ENCODE assay signal across 1 cellular context in the genomic region with DNA sequence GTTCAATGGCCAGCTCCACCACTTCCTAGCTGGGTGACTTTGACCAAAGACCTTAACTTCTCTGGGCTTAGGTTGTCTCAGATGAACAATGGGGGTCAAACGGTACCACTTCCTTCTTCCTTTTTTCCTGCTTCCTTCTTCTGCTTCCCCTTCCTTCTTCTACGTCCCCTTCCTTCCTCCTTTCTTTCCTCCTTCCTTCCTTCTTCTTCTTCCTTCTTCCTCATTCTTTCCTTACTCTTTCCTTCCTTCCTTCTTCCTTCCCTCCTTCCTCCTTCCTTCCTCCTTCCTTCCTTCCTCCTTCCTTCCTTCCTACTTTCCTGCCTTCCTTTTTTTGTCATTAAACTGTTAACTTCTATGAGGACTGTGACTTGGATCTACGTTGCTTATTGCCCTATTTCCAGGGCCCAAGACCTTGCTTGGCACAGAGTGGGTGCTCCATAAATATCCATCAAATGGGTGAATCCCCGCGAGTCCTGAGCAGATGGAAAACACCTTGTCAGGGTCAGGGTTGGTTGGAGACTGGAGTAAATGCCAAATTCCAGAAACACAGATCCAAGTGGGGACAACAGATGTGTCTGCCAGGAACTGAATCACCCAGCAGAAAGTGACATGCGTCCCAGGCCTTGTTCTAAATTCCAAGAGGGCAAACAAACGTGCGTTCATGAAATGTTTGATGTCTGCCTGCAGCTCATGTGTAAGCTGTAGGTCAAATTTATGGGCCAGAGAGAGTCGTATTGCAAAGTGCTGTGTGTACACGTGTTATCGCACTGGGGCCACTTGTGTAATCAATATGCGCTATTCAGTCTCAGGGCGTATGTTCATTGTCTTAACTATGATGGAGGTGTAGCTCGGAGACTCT.
A peak's percentile ranks its signal among the peaks of the same experiment; 100 is the strongest.
TF ChIP-seq lines count a peak whose summit lies in the region.

No MANE protein-coding gene starts in this region.

TF ChIP-seq in HepG2, 621 proteins besides CTCF, POLR2A, EP300 and RAD21 (continued from another document and continues in another):
- TF ChIP-seq, protein P1, sequence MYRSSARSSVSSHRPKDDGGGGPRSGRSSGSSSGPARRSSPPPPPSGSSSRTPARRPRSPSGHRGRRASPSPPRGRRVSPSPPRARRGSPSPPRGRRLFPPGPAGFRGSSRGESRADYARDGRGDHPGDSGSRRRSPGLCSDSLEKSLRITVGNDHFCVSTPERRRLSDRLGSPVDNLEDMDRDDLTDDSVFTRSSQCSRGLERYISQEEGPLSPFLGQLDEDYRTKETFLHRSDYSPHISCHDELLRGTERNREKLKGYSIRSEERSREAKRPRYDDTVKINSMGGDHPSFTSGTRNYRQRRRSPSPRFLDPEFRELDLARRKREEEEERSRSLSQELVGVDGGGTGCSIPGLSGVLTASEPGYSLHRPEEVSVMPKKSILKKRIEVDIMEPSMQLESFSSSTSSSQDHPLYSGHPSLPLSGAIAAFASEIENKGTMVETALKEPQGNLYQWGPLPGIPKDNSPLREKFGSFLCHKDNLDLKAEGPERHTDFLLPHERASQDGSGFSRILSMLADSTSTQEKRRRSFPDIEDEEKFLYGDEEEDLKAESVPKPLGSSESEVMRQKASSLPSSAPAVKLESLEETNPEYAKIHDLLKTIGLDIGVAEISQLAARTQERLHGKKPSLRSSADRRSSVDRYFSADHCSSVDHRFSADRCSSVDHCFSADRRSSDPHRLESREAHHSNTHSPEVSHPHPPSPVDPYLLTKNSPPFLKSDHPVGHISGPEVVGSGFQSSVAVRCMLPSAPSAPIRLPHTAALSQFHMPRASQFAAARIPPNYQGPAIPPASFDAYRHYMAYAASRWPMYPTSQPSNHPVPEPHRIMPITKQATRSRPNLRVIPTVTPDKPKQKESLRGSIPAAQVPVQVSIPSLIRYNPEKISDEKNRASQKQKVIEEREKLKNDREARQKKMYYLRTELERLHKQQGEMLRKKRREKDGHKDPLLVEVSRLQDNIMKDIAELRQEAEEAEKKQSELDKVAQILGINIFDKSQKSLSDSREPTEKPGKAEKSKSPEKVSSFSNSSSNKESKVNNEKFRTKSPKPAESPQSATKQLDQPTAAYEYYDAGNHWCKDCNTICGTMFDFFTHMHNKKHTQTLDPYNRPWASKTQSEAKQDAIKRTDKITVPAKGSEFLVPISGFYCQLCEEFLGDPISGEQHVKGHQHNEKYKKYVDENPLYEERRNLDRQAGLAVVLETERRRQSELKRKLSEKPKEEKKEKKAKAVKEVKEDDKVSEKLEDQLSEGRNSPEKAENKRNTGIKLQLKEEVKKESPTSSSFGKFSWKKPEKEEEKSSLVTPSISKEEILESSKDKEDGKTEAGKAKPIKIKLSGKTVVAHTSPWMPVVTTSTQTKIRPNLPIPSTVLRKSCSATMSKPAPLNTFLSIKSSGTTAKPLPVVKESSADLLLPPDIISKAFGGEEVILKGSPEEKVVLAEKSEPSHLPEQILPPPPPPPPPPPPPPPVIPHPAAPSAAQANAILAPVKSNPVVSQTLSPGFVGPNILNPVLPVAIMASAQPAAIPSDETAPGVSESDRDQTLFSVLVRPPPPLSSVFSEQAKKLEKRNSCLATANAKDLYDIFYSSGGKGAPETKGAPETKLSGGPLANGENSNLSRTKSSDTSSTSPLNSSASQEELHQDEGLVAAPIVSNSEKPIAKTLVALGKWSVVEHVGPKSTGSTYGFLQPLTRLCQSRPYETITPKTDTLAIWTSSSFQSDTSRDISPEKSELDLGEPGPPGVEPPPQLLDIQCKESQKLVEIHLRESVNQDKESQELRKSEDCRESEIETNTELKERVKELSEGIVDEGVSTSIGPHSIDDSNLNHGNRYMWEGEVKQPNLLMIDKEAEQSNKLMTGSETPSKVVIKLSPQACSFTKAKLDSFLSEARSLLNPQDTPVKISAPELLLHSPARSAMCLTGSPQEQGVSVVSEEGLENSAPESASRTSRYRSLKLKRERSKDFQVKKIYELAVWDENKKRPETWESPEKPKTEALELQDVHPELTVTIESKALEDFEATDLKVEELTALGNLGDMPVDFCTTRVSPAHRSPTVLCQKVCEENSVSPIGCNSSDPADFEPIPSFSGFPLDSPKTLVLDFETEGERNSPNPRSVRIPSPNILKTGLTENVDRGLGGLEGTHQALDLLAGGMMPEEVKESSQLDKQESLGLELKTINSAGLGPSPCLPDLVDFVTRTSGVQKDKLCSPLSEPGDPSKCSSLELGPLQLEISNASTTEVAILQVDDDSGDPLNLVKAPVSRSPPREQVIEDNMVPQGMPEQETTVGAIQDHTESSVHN (CRISPR knock-in tag; IDR thresholded peaks at IDR 0.05) = no peak
- TF ChIP-seq CHCHD3 (CRISPR knock-in tag; IDR thresholded peaks at IDR 0.05) (no peak), ZNF615 (CRISPR knock-in tag; IDR thresholded peaks at IDR 0.05; ENCODE audit: borderline replicate concordance) (no peak), SOX6 (IDR thresholded peaks at IDR 0.05) (0 out of 2 replicates have a peak, but pooled peaks have one; percentile 47), SOX6 (CRISPR knock-in tag; IDR thresholded peaks at IDR 0.05) (peak; percentile 89), HOXA9 (CRISPR knock-in tag; IDR thresholded peaks at IDR 0.05; ENCODE audit: borderline replicate concordance) (0 out of 2 replicates have a peak, but pooled peaks have one; percentile 57), DNMT3B (CRISPR knock-in tag; conservative IDR thresholded peaks at IDR 0.05) (no peak), ZNF878 (CRISPR knock-in tag; IDR thresholded peaks at IDR 0.05) (no peak), PAF1 (CRISPR knock-in tag; IDR thresholded peaks at IDR 0.05) (no peak), CBX5 (CRISPR knock-in tag; IDR thresholded peaks at IDR 0.05; ENCODE audit: borderline replicate concordance) (no peak), JUNB (CRISPR knock-in tag; IDR thresholded peaks at IDR 0.05; ENCODE audit: borderline replicate concordance) (no peak), RXRA (CRISPR knock-in tag; IDR thresholded peaks at IDR 0.05) (no peak), BRCA1 (CRISPR knock-in tag; IDR thresholded peaks at IDR 0.05) (no peak), ZEB1 (IDR thresholded peaks at IDR 0.05; ENCODE audit: insufficient replicate concordance, low read depth) (no peak), FOSL1 (CRISPR knock-in tag; IDR thresholded peaks at IDR 0.05; ENCODE audit: borderline replicate concordance) (no peak), KDM5A (IDR thresholded peaks at IDR 0.05; ENCODE audit: borderline replicate concordance, low read length) (no peak), BCL6 (CRISPR knock-in tag; IDR thresholded peaks at IDR 0.05) (peak; percentile 26; the same call in 1 of the 2 replicates), SALL2 (CRISPR knock-in tag; IDR thresholded peaks at IDR 0.05) (no peak), HNRNPL (IDR thresholded peaks at IDR 0.05; ENCODE audit: low read depth, low read length) (no peak)
- TF ChIP-seq, protein P2, sequence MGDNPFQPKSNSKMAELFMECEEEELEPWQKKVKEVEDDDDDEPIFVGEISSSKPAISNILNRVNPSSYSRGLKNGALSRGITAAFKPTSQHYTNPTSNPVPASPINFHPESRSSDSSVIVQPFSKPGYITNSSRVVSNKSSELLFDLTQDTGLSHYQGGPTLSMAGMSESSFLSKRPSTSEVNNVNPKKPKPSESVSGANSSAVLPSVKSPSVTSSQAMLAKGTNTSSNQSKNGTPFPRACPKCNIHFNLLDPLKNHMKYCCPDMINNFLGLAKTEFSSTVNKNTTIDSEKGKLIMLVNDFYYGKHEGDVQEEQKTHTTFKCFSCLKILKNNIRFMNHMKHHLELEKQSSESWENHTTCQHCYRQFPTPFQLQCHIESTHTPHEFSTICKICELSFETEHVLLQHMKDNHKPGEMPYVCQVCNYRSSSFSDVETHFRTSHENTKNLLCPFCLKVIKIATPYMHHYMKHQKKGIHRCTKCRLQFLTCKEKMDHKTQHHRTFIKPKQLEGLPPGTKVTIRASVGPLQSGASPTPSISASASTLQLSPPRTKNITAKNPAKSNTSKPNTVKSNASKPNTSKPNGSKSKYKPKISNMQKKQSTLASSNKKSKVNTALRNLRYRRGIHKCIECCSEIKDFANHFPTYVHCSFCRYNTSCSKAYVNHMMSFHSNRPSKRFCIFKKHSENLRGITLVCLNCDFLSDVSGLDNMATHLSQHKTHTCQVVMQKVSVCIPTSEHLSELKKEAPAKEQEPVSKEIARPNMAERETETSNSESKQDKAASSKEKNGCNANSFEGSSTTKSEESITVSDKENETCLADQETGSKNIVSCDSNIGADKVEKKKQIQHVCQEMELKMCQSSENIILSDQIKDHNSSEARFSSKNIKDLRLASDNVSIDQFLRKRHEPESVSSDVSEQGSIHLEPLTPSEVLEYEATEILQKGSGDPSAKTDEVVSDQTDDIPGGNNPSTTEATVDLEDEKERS (CRISPR knock-in tag; IDR thresholded peaks at IDR 0.05) = no peak
- TF ChIP-seq, protein P3, sequence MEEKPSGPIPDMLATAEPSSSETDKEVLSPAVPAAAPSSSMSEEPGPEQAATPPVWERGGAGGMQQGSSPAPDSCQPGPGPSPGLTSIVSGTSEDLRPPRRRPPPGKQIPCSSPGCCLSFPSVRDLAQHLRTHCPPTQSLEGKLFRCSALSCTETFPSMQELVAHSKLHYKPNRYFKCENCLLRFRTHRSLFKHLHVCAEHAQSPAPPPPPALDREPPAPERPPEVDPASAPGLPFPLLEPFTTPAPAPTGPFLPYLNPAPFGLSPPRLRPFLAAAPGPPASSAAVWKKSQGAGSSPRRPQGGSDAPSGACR (CRISPR knock-in tag; IDR thresholded peaks at IDR 0.05) = no peak
- TF ChIP-seq, protein P4, sequence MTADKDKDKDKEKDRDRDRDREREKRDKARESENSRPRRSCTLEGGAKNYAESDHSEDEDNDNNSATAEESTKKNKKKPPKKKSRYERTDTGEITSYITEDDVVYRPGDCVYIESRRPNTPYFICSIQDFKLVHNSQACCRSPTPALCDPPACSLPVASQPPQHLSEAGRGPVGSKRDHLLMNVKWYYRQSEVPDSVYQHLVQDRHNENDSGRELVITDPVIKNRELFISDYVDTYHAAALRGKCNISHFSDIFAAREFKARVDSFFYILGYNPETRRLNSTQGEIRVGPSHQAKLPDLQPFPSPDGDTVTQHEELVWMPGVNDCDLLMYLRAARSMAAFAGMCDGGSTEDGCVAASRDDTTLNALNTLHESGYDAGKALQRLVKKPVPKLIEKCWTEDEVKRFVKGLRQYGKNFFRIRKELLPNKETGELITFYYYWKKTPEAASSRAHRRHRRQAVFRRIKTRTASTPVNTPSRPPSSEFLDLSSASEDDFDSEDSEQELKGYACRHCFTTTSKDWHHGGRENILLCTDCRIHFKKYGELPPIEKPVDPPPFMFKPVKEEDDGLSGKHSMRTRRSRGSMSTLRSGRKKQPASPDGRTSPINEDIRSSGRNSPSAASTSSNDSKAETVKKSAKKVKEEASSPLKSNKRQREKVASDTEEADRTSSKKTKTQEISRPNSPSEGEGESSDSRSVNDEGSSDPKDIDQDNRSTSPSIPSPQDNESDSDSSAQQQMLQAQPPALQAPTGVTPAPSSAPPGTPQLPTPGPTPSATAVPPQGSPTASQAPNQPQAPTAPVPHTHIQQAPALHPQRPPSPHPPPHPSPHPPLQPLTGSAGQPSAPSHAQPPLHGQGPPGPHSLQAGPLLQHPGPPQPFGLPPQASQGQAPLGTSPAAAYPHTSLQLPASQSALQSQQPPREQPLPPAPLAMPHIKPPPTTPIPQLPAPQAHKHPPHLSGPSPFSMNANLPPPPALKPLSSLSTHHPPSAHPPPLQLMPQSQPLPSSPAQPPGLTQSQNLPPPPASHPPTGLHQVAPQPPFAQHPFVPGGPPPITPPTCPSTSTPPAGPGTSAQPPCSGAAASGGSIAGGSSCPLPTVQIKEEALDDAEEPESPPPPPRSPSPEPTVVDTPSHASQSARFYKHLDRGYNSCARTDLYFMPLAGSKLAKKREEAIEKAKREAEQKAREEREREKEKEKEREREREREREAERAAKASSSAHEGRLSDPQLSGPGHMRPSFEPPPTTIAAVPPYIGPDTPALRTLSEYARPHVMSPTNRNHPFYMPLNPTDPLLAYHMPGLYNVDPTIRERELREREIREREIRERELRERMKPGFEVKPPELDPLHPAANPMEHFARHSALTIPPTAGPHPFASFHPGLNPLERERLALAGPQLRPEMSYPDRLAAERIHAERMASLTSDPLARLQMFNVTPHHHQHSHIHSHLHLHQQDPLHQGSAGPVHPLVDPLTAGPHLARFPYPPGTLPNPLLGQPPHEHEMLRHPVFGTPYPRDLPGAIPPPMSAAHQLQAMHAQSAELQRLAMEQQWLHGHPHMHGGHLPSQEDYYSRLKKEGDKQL (CRISPR knock-in tag; IDR thresholded peaks at IDR 0.05; ENCODE audit: low read depth) = no peak
- TF ChIP-seq, protein P5, sequence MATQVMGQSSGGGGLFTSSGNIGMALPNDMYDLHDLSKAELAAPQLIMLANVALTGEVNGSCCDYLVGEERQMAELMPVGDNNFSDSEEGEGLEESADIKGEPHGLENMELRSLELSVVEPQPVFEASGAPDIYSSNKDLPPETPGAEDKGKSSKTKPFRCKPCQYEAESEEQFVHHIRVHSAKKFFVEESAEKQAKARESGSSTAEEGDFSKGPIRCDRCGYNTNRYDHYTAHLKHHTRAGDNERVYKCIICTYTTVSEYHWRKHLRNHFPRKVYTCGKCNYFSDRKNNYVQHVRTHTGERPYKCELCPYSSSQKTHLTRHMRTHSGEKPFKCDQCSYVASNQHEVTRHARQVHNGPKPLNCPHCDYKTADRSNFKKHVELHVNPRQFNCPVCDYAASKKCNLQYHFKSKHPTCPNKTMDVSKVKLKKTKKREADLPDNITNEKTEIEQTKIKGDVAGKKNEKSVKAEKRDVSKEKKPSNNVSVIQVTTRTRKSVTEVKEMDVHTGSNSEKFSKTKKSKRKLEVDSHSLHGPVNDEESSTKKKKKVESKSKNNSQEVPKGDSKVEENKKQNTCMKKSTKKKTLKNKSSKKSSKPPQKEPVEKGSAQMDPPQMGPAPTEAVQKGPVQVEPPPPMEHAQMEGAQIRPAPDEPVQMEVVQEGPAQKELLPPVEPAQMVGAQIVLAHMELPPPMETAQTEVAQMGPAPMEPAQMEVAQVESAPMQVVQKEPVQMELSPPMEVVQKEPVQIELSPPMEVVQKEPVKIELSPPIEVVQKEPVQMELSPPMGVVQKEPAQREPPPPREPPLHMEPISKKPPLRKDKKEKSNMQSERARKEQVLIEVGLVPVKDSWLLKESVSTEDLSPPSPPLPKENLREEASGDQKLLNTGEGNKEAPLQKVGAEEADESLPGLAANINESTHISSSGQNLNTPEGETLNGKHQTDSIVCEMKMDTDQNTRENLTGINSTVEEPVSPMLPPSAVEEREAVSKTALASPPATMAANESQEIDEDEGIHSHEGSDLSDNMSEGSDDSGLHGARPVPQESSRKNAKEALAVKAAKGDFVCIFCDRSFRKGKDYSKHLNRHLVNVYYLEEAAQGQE (IDR thresholded peaks at IDR 0.05; ENCODE audit: borderline replicate concordance in 1 of 2, low read depth in 1 of 2, low read length in 2 of 2) = no peak
- TF ChIP-seq, protein P6, sequence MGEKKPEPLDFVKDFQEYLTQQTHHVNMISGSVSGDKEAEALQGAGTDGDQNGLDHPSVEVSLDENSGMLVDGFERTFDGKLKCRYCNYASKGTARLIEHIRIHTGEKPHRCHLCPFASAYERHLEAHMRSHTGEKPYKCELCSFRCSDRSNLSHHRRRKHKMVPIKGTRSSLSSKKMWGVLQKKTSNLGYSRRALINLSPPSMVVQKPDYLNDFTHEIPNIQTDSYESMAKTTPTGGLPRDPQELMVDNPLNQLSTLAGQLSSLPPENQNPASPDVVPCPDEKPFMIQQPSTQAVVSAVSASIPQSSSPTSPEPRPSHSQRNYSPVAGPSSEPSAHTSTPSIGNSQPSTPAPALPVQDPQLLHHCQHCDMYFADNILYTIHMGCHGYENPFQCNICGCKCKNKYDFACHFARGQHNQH (CRISPR knock-in tag; IDR thresholded peaks at IDR 0.05) = no peak
- TF ChIP-seq, protein P7, sequence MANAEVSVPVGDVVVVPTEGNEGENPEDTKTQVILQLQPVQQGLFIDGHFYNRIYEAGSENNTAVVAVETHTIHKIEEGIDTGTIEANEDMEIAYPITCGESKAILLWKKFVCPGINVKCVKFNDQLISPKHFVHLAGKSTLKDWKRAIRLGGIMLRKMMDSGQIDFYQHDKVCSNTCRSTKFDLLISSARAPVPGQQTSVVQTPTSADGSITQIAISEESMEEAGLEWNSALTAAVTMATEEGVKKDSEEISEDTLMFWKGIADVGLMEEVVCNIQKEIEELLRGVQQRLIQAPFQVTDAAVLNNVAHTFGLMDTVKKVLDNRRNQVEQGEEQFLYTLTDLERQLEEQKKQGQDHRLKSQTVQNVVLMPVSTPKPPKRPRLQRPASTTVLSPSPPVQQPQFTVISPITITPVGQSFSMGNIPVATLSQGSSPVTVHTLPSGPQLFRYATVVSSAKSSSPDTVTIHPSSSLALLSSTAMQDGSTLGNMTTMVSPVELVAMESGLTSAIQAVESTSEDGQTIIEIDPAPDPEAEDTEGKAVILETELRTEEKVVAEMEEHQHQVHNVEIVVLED (CRISPR knock-in tag; IDR thresholded peaks at IDR 0.05; ENCODE audit: borderline replicate concordance) = no peak
